Comparison of ENCODE assay signal across 1 cellular context in the genomic region with DNA sequence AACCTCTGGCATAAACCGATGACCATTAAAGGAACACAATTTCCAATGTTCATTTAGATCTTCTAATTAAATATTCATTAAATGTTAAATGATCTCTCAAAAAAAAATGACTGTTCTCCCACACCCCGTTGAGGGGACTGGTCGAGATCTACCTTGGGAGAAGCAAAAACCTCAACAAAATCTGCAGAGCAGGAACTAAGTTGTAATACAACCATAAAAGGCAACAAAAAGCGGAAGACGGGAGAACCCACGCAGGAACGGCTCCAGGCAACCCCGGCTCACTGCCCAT.
TF ChIP-seq lines count a peak whose summit lies in the region.

No MANE protein-coding gene starts in this region.

TF ChIP-seq in HCT116, 20 proteins besides CTCF, POLR2A, EP300 and RAD21 (continued from another document):
- TF ChIP-seq, protein P1, sequence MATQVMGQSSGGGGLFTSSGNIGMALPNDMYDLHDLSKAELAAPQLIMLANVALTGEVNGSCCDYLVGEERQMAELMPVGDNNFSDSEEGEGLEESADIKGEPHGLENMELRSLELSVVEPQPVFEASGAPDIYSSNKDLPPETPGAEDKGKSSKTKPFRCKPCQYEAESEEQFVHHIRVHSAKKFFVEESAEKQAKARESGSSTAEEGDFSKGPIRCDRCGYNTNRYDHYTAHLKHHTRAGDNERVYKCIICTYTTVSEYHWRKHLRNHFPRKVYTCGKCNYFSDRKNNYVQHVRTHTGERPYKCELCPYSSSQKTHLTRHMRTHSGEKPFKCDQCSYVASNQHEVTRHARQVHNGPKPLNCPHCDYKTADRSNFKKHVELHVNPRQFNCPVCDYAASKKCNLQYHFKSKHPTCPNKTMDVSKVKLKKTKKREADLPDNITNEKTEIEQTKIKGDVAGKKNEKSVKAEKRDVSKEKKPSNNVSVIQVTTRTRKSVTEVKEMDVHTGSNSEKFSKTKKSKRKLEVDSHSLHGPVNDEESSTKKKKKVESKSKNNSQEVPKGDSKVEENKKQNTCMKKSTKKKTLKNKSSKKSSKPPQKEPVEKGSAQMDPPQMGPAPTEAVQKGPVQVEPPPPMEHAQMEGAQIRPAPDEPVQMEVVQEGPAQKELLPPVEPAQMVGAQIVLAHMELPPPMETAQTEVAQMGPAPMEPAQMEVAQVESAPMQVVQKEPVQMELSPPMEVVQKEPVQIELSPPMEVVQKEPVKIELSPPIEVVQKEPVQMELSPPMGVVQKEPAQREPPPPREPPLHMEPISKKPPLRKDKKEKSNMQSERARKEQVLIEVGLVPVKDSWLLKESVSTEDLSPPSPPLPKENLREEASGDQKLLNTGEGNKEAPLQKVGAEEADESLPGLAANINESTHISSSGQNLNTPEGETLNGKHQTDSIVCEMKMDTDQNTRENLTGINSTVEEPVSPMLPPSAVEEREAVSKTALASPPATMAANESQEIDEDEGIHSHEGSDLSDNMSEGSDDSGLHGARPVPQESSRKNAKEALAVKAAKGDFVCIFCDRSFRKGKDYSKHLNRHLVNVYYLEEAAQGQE (IDR thresholded peaks at IDR 0.05; ENCODE audit: low read depth) = no peak
